ENCODE assay signal across 22 cellular contexts in genomic region chr4:14155803-14156202, GRCh38.
DNase-seq lines count a peak whose midpoint lies in the region; FAIRE-seq and TF ChIP-seq lines count a peak whose summit lies in the region.
"Had no signal": no experiment of that assay in that cellular context is flagged by ENCODE, and none has a peak within 500 bp of the region (broad histone marks: within the 10 kb centered on the region; RNA-seq: fewer than 3 reads in every experiment).

No MANE protein-coding gene starts in this region.

- H3K4me3 ChIP-seq in choroid plexus epithelial cell (ENCODE audit: low read depth, low read length) = no peak overlapping the region
- H3K4me3 ChIP-seq: GM12878 had no signal

- no peak for TF ChIP-seq CTCF in choroid plexus epithelial cell (conservative IDR thresholded peaks at IDR 0.05; ENCODE audit: low read depth, low read length)

- DNase-seq in G401 (ENCODE audit: low spot score) = peak; percentile 98
- peak; percentile 20 for DNase-seq in NCI-H1694 (lab: John Stamatoyannopoulos, UW)
- DNase-seq in choroid plexus epithelial cell (ENCODE audit: low read depth) = peak; percentile 23
- DNase-seq in middle frontal gyrus (ENCODE audit: extremely low spot score, low spot score) = peak; percentile 57
- DNase-seq in GM12892 (ENCODE audit: insufficient read length) = no peak
- DNase-seq in OCI-M1 (lab: John Stamatoyannopoulos, UW) = no peak
- DNase-seq in stimulated activated CD4-positive, alpha-beta T cell treated with anti-CD3 and anti-CD28 coated beads, Interleukin-4, amount 100 ng/mL, for 24 hours = no peak
- DNase-seq: BE2C, DMS79 treated with DMSO at 0.1 percent for 48 hours, GOT3, HCEC 1CT, KBM-7, MM.1S, NCI-H1048, NCI-H1417 treated with DMSO at 0.1 percent for 48 hours, NCI-H1930, NCI-H2227 treated with DMSO at 0.1 percent for 48 hours, NCI-H510A, NCI-H774 had no signal

- no peak for TF ChIP-seq POLR2A in GM12892 (IDR thresholded peaks at IDR 0.05; ENCODE audit: low read depth, low read length)

- in situ Hi-C loops in G401 (cut with HindIII; ENCODE audit: low sequenced_read_pairs) = no loop called here

- no peak for FAIRE-seq in GM12892 (lab: Jason Lieb, UNC)
- FAIRE-seq: GM12878, HepG2, RCC 7860 had no signal

Comparison
In these comparisons a context has a peak if more than half of its experiments do, and no peak if none do; other contexts are left out.
1. DNase-seq: peak in G401 (single experiment), NCI-H1694 (single experiment), choroid plexus epithelial cell (single experiment) and middle frontal gyrus (single experiment); none in GM12892 (single experiment), OCI-M1 (single experiment) and stimulated activated CD4-positive, alpha-beta T cell treated with anti-CD3 and anti-CD28 coated beads, Interleukin-4, amount 100 ng/mL, for 24 hours (single experiment).